In the genomic region with DNA sequence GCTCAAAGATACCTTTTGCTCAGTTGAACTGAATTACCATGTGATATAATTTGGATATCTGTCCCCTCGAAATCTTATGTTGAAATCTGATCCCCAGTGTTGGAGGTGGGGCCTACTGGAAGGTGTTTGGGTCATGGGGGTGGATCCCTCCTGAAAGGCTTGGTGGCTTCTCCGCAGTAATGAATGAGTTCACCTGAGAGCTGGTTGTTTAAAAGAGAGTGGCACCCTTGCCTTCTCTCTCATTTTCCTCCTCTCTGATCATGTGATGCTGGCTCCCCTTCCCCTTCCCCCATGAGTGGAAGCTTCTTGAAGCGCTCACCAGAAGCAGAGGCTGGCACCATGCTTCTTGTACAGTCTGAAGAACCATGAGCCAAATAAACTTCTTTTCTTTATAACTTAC, we compare ENCODE assay signal across 1 cellular context.
TF ChIP-seq lines count a peak whose summit lies in the region.

No MANE protein-coding gene starts in this region.

TF ChIP-seq in IMR-90, 13 proteins besides CTCF, POLR2A, EP300 and RAD21 (continued from another document):
- TF ChIP-seq MAZ (IDR thresholded peaks at IDR 0.05; ENCODE audit: borderline replicate concordance, low read depth, low read length) (no peak), ELK1 (IDR thresholded peaks at IDR 0.05; ENCODE audit: borderline replicate concordance, low read depth, low read length) (no peak), NFE2L2 (IDR thresholded peaks at IDR 0.05; ENCODE audit: low read depth, low read length) (no peak), RFX5 (IDR thresholded peaks at IDR 0.05; ENCODE audit: low read depth, low read length) (no peak), CEBPB (IDR thresholded peaks at IDR 0.05; ENCODE audit: low read depth, low read length) (no peak), FOS (IDR thresholded peaks at IDR 0.05; ENCODE audit: low read depth, low read length) (no peak), BHLHE40 (IDR thresholded peaks at IDR 0.05; ENCODE audit: low read depth, low read length) (no peak), CHD1 (IDR thresholded peaks at IDR 0.05; ENCODE audit: low read depth, low read length) (no peak), MXI1 (IDR thresholded peaks at IDR 0.05; ENCODE audit: borderline replicate concordance, low read depth, low read length) (no peak)
- TF ChIP-seq, protein P1, sequence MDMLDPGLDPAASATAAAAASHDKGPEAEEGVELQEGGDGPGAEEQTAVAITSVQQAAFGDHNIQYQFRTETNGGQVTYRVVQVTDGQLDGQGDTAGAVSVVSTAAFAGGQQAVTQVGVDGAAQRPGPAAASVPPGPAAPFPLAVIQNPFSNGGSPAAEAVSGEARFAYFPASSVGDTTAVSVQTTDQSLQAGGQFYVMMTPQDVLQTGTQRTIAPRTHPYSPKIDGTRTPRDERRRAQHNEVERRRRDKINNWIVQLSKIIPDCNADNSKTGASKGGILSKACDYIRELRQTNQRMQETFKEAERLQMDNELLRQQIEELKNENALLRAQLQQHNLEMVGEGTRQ (IDR thresholded peaks at IDR 0.05; ENCODE audit: low read depth, low read length): no peak
